ENCODE assay signal across 8 cellular contexts in the genomic region with DNA sequence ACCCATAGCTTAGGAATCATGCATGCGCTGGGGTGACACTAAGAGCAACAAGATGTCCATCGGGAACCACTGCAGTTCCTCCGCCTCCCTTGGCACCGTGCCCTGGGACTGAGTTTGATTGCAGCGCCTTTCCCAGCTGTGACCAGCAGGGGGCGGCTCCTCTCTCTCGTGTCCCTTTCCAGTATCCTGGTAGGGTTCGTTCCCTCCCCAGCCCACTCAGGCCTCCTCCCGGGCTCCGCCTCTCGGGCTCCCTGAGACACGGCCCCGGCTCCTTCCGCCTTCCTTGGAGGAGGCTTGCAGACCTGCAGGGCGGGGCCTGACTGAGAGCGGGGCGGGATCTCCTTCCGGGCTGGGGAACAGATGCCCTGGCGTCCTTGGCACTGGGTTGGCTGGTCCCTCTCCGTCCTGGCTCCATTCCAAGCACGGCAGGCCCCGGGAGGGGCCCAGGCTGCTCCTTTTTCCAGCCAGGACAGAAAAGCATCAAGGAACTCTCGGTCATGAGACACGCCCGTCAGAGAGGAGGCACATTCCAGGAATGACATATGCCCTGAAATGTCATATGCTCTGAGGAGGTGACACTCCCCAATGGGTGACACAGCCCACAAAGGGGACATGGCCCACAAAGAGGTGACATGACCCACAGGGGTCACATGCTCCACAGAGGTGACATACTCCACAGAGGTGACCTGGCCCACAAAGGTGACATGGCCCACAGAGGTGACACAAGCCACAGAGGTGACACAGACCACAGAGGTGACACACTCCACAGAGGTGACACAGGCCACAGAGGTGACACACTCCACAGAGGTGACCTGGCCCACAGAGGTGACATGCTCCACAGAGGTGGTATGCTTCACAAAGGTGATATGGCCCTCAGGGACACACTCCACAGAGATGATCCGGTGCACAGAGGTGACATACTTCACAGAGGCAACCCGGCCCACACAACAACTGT.
DNase-seq lines count a peak whose midpoint lies in the region; ATAC-seq, FAIRE-seq and TF ChIP-seq lines count a peak whose summit lies in the region.

No MANE protein-coding gene starts in this region.

- H3K9me3 ChIP-seq in colonic mucosa: no peaks in the 10 kb centered on the region

- peak overlapping the region; percentile 16 for H3K4me3 ChIP-seq in colonic mucosa

- H3K27me3 ChIP-seq in colonic mucosa: no peaks in the 10 kb centered on the region

- FAIRE-seq in D721Med (lab: Jason Lieb, UNC): no peak

- ATAC-seq in HG02759 (IDR thresholded peaks at IDR 0.05; ENCODE audit: unreplicated experiment) (peak; percentile 75), GM18858 (IDR thresholded peaks at IDR 0.05; ENCODE audit: unreplicated experiment) (no peak)

- peak overlapping the region; percentile 49 for H3K27ac ChIP-seq in colonic mucosa

- peak overlapping the region in 1 of 2 donors; percentile 32 for H3K9ac ChIP-seq in colonic mucosa (ENCODE audit: low read depth in 2 of 2, low read length in 2 of 2)

- no peaks in the 10 kb centered on the region for H3K36me3 ChIP-seq in colonic mucosa

- intact Hi-C loops in colonic mucosa (cut with DNase I): loop anchor here (10.0 kb wide), 2 partner anchors 225 to 425 kb away; no protein-coding TSS in a partner anchor

- no peaks in the 10 kb centered on the region for H3K4me1 ChIP-seq in colonic mucosa

- peak; percentile 82 for TF ChIP-seq CTCF in D721Med (IDR thresholded peaks at IDR 0.05; ENCODE audit: insufficient read depth, missing control alignments)
- peak; percentile 92 for TF ChIP-seq CTCF in colonic mucosa (IDR thresholded peaks at IDR 0.05)

- peak; percentile 67 for DNase-seq in D721Med (ENCODE audit: insufficient read length, low spot score)
- peak; percentile 51 for DNase-seq in NCI-H446 treated with DMSO at 0.1 percent for 48 hours (lab: John Stamatoyannopoulos, UW)
- DNase-seq in activated CD4-positive, alpha-beta T cell treated with anti-CD3 and anti-CD28 coated beads for 4 hours: peak; percentile 66 to 72
- DNase-seq in colonic mucosa: peak; percentile 99
- DNase-seq in kidney glomerular epithelial cell (lab: John Stamatoyannopoulos, UW): peak; percentile 96
- peak; percentile 70 to 71 for DNase-seq in stimulated activated CD4-positive, alpha-beta T cell treated with anti-CD3 and anti-CD28 coated beads, Interleukin-15, amount 100 ng/mL, for 48 hours (ENCODE audit: low read depth in 2 of 2)
